ENCODE assay signal across 18 cellular contexts in the genomic region with DNA sequence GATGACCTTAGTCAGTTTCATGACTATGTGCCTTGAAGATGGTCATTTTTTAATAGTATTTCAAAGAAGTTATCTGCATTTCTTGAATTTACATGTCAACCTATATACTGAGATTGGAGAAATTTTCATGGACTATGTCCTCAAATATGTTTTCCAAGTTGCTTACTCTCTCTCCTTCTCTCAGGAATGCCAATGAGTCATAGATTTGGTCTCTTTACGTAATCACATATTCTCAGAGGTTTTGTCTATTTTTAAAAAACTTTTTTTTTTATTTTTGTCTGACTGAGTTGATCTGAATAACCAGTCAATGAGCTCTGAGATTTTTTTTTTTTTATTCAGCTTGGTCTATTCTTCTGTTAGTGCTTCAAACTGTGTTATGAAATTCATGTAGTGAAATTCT.
"Had no signal": no experiment of that assay in that cellular context is flagged by ENCODE, and none has a peak within 500 bp of the region (broad histone marks: within the 10 kb centered on the region; RNA-seq: fewer than 3 reads in every experiment).

No MANE protein-coding gene starts in this region.

- FAIRE-seq: endothelial cell of umbilical vein had no signal

- H3K4me3 ChIP-seq: coronary artery, gastrocnemius medialis, right atrium auricular region, sigmoid colon, suprapubic skin, thyroid gland, uterus had no signal

- H3K4me1 ChIP-seq: gastrocnemius medialis, right atrium auricular region, sigmoid colon, suprapubic skin, thyroid gland, uterus had no signal

- H3K36me3 ChIP-seq: gastrocnemius medialis, neutrophil, right atrium auricular region, sigmoid colon, suprapubic skin, thyroid gland, uterus had no signal

- H3K9me3 ChIP-seq: gastrocnemius medialis, neutrophil, sigmoid colon, suprapubic skin, thyroid gland, uterus had no signal

- H3K27ac ChIP-seq: coronary artery, gastrocnemius medialis, neutrophil, right atrium auricular region, sigmoid colon, suprapubic skin, thyroid gland, uterus had no signal

- DNase-seq: effector CD4-positive, alpha-beta T cell; endodermal cell; erythroblast; gastrocnemius medialis; glutamatergic neuron; kidney glomerular epithelial cell; naive thymus-derived CD4-positive, alpha-beta T cell; sigmoid colon; small intestine; stimulated activated CD4-positive, alpha-beta T cell treated with anti-CD3 and anti-CD28 coated beads, Interleukin-2, amount 100 ng/mL, for 48 hours; stimulated activated naive CD4-positive, alpha-beta T cell treated with Interleukin-2 at 50 U/mL for 16 hours; thyroid gland; uterus had no signal

- H3K27me3 ChIP-seq: gastrocnemius medialis, neutrophil, right atrium auricular region, sigmoid colon, suprapubic skin, thyroid gland, uterus had no signal

- ATAC-seq: gastrocnemius medialis; naive thymus-derived CD4-positive, alpha-beta T cell had no signal
